11 cellular contexts compared by ENCODE assay signal in genomic region chr4:153137168-153137567, GRCh38.
DNase-seq lines count a peak whose midpoint lies in the region; TF ChIP-seq lines count a peak whose summit lies in the region.
"Had no signal": no experiment of that assay in that cellular context is flagged by ENCODE, and none has a peak within 500 bp of the region (broad histone marks: within the 10 kb centered on the region; RNA-seq: fewer than 3 reads in every experiment).

No MANE protein-coding gene starts in this region.

- H3K27ac Mint-ChIP-seq in nephron, result peak overlapping the region in 2 of 3 experiments; percentile 50 to 60
- H3K27ac Mint-ChIP-seq: dendritic cell treated with granulocyte-macrophage colony-stimulating factor and Interleukin-4, amounts not matched to agents 40 ng/mL and 50 ng/mL, for 4 days had no signal

- H3K9me3 Mint-ChIP-seq in nephron, result no peaks in the 10 kb centered on the region
- H3K9me3 Mint-ChIP-seq: dendritic cell treated with granulocyte-macrophage colony-stimulating factor and Interleukin-4, amounts not matched to agents 40 ng/mL and 50 ng/mL, for 4 days had no signal

- H3K27me3 Mint-ChIP-seq in nephron (ENCODE audit: low read depth), result peaks cover 11% of the 10 kb centered on the region

- no peaks in the 10 kb centered on the region for H3K36me3 Mint-ChIP-seq in nephron (ENCODE audit: low read depth)

- peaks cover 17% of the 10 kb centered on the region for H3K4me1 Mint-ChIP-seq in nephron

- TF ChIP-seq CTCF in nephron (IDR thresholded peaks at IDR 0.05; ENCODE audit: unreplicated experiment in 3 of 3), result no peak

- no peak overlapping the region for H3K4me3 Mint-ChIP-seq in nephron
- H3K4me3 Mint-ChIP-seq: dendritic cell treated with granulocyte-macrophage colony-stimulating factor and Interleukin-4, amounts not matched to agents 40 ng/mL and 50 ng/mL, for 4 days had no signal

- DNase-seq in COLO829 (ENCODE audit: low spot score), result peak; percentile 82
- DNase-seq in NCI-H446 treated with DMSO at 0.1 percent for 48 hours (lab: John Stamatoyannopoulos, UW), result peak; percentile 27
- DNase-seq in dermis blood vessel endothelial cell, result peak; percentile 66
- DNase-seq in NCI-H2107 treated with DMSO at 0.1 percent for 48 hours (lab: John Stamatoyannopoulos, UW; ENCODE audit: unreplicated experiment), result no peak
- no peak for DNase-seq in DMS79 treated with DMSO at 0.1 percent for 48 hours (lab: John Stamatoyannopoulos, UW)
- no peak for DNase-seq in globus pallidus (ENCODE audit: low spot score)
- no peak for DNase-seq in SW 1271 (lab: John Stamatoyannopoulos, UW)
- DNase-seq: kidney, T-helper 1 cell had no signal

Comparison
In these comparisons a context has a peak if more than half of its experiments do, and no peak if none do; other contexts are left out.
1. DNase-seq: peak in COLO829 (single experiment), NCI-H446 treated with DMSO at 0.1 percent for 48 hours (single experiment) and dermis blood vessel endothelial cell (single experiment); none in NCI-H2107 treated with DMSO at 0.1 percent for 48 hours (single experiment), DMS79 treated with DMSO at 0.1 percent for 48 hours (single experiment), globus pallidus (single experiment) and SW 1271 (0 of 2).